ENCODE assay signal across 8 cellular contexts in the genomic region with DNA sequence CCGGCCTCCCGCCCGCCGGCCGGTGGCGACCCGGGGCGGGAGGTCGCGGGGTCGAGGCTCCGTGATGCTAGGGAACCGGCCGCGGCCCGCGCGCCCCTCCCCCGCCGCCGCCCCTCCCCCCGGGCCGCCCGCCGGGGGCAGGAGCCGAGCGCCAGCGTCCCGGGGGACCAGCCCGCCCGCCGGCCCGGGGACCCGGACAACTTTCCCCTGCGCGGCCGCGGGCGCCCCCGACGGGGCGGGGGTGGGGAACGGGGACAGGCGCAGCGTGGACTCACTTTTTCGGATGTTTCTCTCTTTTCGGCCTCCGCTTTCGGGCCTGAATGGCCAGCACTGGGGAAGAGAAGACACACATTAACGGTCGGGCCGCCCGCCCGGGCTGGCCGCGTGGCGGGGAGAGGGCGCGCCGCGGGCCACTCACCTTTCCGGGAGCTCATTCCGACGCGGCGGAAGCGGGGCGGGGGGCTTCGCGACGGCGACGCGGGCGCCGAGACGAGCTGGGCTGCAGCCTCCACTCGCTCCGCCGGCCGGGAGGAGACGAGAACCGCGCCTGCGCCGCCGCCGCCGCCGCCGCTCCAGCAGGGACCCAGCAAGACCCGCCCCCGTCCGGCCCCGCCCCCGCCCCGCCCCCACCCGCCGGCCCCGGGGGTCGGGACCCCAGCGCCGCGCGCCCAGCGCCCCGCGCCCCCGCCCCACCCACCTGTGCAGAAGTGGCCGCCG. TPM values are rescaled to one million over a fixed set of nuclear protein-coding genes. Genes with fewer than 3 reads are reported as not detected.
DNase-seq lines count a peak whose midpoint lies in the region; ATAC-seq and TF ChIP-seq lines count a peak whose summit lies in the region.

Gene SRPK2 (minus strand): TSS at position 549 of the 717 bp plus-strand sequence.

- peak within 1 kb of the TSS; percentile 94 for H3K4me3 ChIP-seq in lower leg skin (ENCODE audit: low read depth, poor library complexity, severe bottlenecking)

- TF ChIP-seq POLR2A in lower leg skin (IDR thresholded peaks at IDR 0.05), result no peak

- intact Hi-C loops in lower leg skin (cut with DNase I; ENCODE audit: low total_unique reads), result no loop called here

- peak; percentile 30 for DNase-seq in SIG-M5 treated with dmso at 0.1 percent for 504 hours (lab: John Stamatoyannopoulos, UW; ENCODE audit: unreplicated experiment)
- DNase-seq in SIG-M5 (lab: John Stamatoyannopoulos, UW), result no peak
- DNase-seq in NCI-H2196 (lab: John Stamatoyannopoulos, UW; ENCODE audit: unreplicated experiment), result peak; percentile 66
- DNase-seq in activated CD4-positive, alpha-beta T cell treated with anti-CD3 and anti-CD28 coated beads, Interleukin-2, amount 50 U/mL, for 24 hours (ENCODE audit: low read depth in 1 of 2, low spot score in 1 of 2), result peak; percentile 51 to 52
- DNase-seq in dermis blood vessel endothelial cell, result peak; percentile 83
- peak; percentile 47 to 95 for DNase-seq in lower leg skin (ENCODE audit: low spot score in 2 of 2)
- peak; percentile 72 to 76 for DNase-seq in stimulated activated CD4-positive, alpha-beta T cell treated with anti-CD3 and anti-CD28 coated beads, Interleukin-4, amount 100 ng/mL, for 4 hours

- ATAC-seq in HG02852 (IDR thresholded peaks at IDR 0.05; ENCODE audit: unreplicated experiment), result peak; percentile 71

- TF ChIP-seq CTCF in lower leg skin (IDR thresholded peaks at IDR 0.05), result no peak

- 0 to 1% methylated on average over 21 to 28 of the region's 111 CpGs for WGBS in lower leg skin, 2 donors

RNA-seq across cellular contexts. Expression of gene SRPK2, which starts in this region (rescaled TPM):
- 59.2 and 97.9 TPM in 2 replicates for total RNA-seq in dermis blood vessel endothelial cell
- 10 to 100 TPM; 41.0 to 87.1 (median 67.1) TPM for total RNA-seq in lower leg skin
